ENCODE assay signal across 21 cellular contexts in the genomic region with DNA sequence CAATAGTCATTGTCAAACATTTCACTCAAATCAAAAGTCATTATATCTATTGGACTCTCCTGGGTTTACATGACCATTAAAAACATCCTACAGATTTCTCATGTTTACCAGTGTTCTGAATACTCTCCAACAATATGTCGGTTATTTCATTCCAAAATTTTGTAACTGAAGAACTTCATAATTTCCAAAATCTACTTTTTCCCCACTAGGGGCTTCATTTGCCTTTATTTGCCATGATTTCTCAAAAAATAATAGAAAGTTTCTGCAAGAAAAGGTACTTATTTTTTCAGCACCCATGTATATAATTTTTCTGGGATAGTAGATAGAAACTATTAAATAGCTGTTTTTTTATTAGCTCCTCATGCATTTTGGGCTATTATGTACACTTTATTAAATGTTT. TPM values are rescaled to one million over a fixed set of nuclear protein-coding genes. Genes with fewer than 3 reads are reported as not detected.
DNase-seq lines count a peak whose midpoint lies in the region; ATAC-seq and TF ChIP-seq lines count a peak whose summit lies in the region.
"Had no signal": no experiment of that assay in that cellular context is flagged by ENCODE, and none has a peak within 500 bp of the region (broad histone marks: within the 10 kb centered on the region; RNA-seq: fewer than 3 reads in every experiment).

No MANE protein-coding gene starts in this region.

- no peak overlapping the region for H3K4me2 ChIP-seq in OCI-LY1 (ENCODE audit: low read length)
- H3K4me2 ChIP-seq in osteoblast (ENCODE audit: insufficient read depth, low read length), result no peak overlapping the region

- no peak overlapping the region for H3K4me3 ChIP-seq in AG10803 (ENCODE audit: low read length)
- H3K4me3 ChIP-seq in OCI-LY1 (ENCODE audit: low read depth, low read length, poor library complexity, severe bottlenecking), result no peak overlapping the region
- no peak overlapping the region for H3K4me3 ChIP-seq in epithelial cell of proximal tubule (ENCODE audit: low read depth, low read length)
- no peak overlapping the region for H3K4me3 ChIP-seq in osteoblast (ENCODE audit: insufficient read depth, low read length)
- no peak overlapping the region for H3K4me3 ChIP-seq in breast epithelium
- H3K4me3 ChIP-seq: lung, right atrium auricular region, tibial nerve had no signal

- H3K9me2 ChIP-seq in OCI-LY1 (ENCODE audit: low read depth, low read length), result no peaks in the 10 kb centered on the region

- TF ChIP-seq CTCF in AG10803 (conservative IDR thresholded peaks at IDR 0.05; ENCODE audit: low read length) (peak; percentile 31), OCI-LY1 (IDR thresholded peaks at IDR 0.05; ENCODE audit: low read length) (peak; percentile 30), epithelial cell of proximal tubule (conservative IDR thresholded peaks at IDR 0.05; ENCODE audit: low read depth, low read length) (peak; percentile 20), osteoblast (IDR thresholded peaks at IDR 0.05; ENCODE audit: extremely low read depth, low read depth, low read length) (peak; percentile 32), breast epithelium (IDR thresholded peaks at IDR 0.05) (no peak)

- no peaks in the 10 kb centered on the region for H3F3A ChIP-seq in OCI-LY1 (ENCODE audit: insufficient read depth, low read length)

- no peak overlapping the region for H3K27ac ChIP-seq in OCI-LY1 (ENCODE audit: low read depth, low read length, poor library complexity, severe bottlenecking)
- H3K27ac ChIP-seq in osteoblast (ENCODE audit: low read depth, low read length), result no peak overlapping the region
- no peak overlapping the region for H3K27ac ChIP-seq in breast epithelium
- H3K27ac ChIP-seq: right atrium auricular region, tibial nerve had no signal

- H3K27me3 ChIP-seq in OCI-LY1 (ENCODE audit: insufficient read depth, low read length), result no peaks in the 10 kb centered on the region
- no peaks in the 10 kb centered on the region for H3K27me3 ChIP-seq in osteoblast (ENCODE audit: insufficient read depth, low read length)
- H3K27me3 ChIP-seq in breast epithelium, result no peaks in the 10 kb centered on the region
- H3K27me3 ChIP-seq: right atrium auricular region, tibial nerve had no signal

- ATAC-seq in HG02884 (IDR thresholded peaks at IDR 0.05; ENCODE audit: unreplicated experiment), result no peak
- ATAC-seq: activated T-cell treated with anti-CD3 and anti-CD28 coated beads, Interleukin-2, amount 50 U/mL, for 72 hours; stimulated activated naive CD8-positive, alpha-beta T cell treated with anti-CD3 and anti-CD28 coated beads, Interleukin-15, amount 100 ng/mL, for 72 hours had no signal

- H3K79me2 ChIP-seq in OCI-LY1 (ENCODE audit: insufficient read depth, low read length) (no peaks in the 10 kb centered on the region), osteoblast (ENCODE audit: insufficient read depth, low read length) (no peaks in the 10 kb centered on the region)

- H4K20me1 ChIP-seq in OCI-LY1 (ENCODE audit: insufficient read depth, low read length), result no peaks in the 10 kb centered on the region
- no peaks in the 10 kb centered on the region for H4K20me1 ChIP-seq in osteoblast (ENCODE audit: insufficient read depth, low read length)

- DNase-seq in AG10803 (ENCODE audit: low read depth) (no peak), epithelial cell of proximal tubule (ENCODE audit: low read depth) (no peak), osteoblast (ENCODE audit: insufficient read length, low spot score, missing footprints) (no peak), breast epithelium (ENCODE audit: low spot score in 2 of 2) (no peak), KG1 (lab: John Stamatoyannopoulos, UW) (no peak)
- no peak for DNase-seq in stimulated activated CD4-positive, alpha-beta T cell treated with anti-CD3 and anti-CD28 coated beads, Interleukin-4, amount 100 ng/mL, for 1 hour
- DNase-seq: ACHN; activated CD4-positive, alpha-beta T cell treated with anti-CD3 and anti-CD28 coated beads for 4 hours; activated T-cell treated with anti-CD3 and anti-CD28 coated beads, Interleukin-2, amount 50 U/mL, for 72 hours; aorta; CD4-positive, CD25-positive, alpha-beta regulatory T cell; H7; kidney glomerular epithelial cell; NCI-H187; NCI-H526 treated with DMSO at 0.1 percent for 48 hours; stimulated activated naive CD8-positive, alpha-beta T cell treated with anti-CD3 and anti-CD28 coated beads, Interleukin-15, amount 100 ng/mL, for 72 hours had no signal

- no peaks in the 10 kb centered on the region for H3K9me3 ChIP-seq in OCI-LY1 (ENCODE audit: low read length)
- no peaks in the 10 kb centered on the region for H3K9me3 ChIP-seq in osteoblast (ENCODE audit: low read depth, low read length)
- H3K9me3 ChIP-seq in breast epithelium, result no peaks in the 10 kb centered on the region
- H3K9me3 ChIP-seq: tibial nerve had no signal

- no peak for TF ChIP-seq POLR2A in breast epithelium (IDR thresholded peaks at IDR 0.05)

- H2AFZ ChIP-seq in OCI-LY1 (ENCODE audit: low read length) (no peak overlapping the region), osteoblast (ENCODE audit: low read length) (no peak overlapping the region)

- H3K36me3 ChIP-seq in OCI-LY1 (ENCODE audit: insufficient read depth, low read length), result no peaks in the 10 kb centered on the region
- no peaks in the 10 kb centered on the region for H3K36me3 ChIP-seq in osteoblast (ENCODE audit: insufficient read depth, low read length)
- H3K36me3 ChIP-seq in breast epithelium, result no peaks in the 10 kb centered on the region
- H3K36me3 ChIP-seq: right atrium auricular region, tibial nerve had no signal

- H3K9ac ChIP-seq in OCI-LY1 (ENCODE audit: low read length), result no peak overlapping the region

- H3K4me1 ChIP-seq in OCI-LY1 (ENCODE audit: insufficient read depth, low read length, severe bottlenecking), result peaks cover 6% of the 10 kb centered on the region
- H3K4me1 ChIP-seq in osteoblast (ENCODE audit: insufficient read depth, low read length), result peaks cover 6% of the 10 kb centered on the region
- no peaks in the 10 kb centered on the region for H3K4me1 ChIP-seq in breast epithelium

- intact Hi-C loops in breast epithelium (cut with DNase I; ENCODE audit: low total_unique reads), result no loop called here

RNA-seq across cellular contexts. Expression of a gene that starts 49.0 kb away (rescaled TPM):
- 5.2 and 7.3 TPM in 2 replicates for total RNA-seq in epithelial cell of proximal tubule
- 39.4 and 42.4 TPM in 2 replicates for total RNA-seq in osteoblast
- total RNA-seq in breast epithelium, result 10 to 100 TPM; 14.4 to 27.5 (median 24.9) TPM

Comparison
In these comparisons a context has a peak if more than half of its experiments do, and no peak if none do; other contexts are left out.
1. CTCF ChIP-seq: peak in AG10803 (single experiment), OCI-LY1 (single experiment), epithelial cell of proximal tubule (single experiment) and osteoblast (single experiment); none in breast epithelium (0 of 3).